Comparison of ENCODE assay signal across 33 cellular contexts in genomic region chr1:175367896-175368295, GRCh38.
"Had no signal": no experiment of that assay in that cellular context is flagged by ENCODE, and none has a peak within 500 bp of the region (broad histone marks: within the 10 kb centered on the region; RNA-seq: fewer than 3 reads in every experiment).

No MANE protein-coding gene starts in this region.

- H3K9me3 ChIP-seq: adrenal gland, ascending aorta, body of pancreas, breast epithelium had no signal

- H3K4me3 ChIP-seq: adrenal gland, ascending aorta, body of pancreas, breast epithelium, cardiac muscle cell had no signal

- H3K27ac ChIP-seq: adrenal gland, ascending aorta, body of pancreas, brain microvascular endothelial cell, breast epithelium, cardiac muscle cell had no signal

- DNase-seq: activated effector memory CD4-positive, alpha-beta T cell treated with anti-CD3 and anti-CD28 coated beads, Interleukin-2, amount 50 U/mL, for 16 hours; activated effector memory CD4-positive, alpha-beta T cell treated with Interleukin-2 at 50 U/mL for 16 hours; activated gamma-delta T cell; activated gamma-delta T cell treated with Interleukin-2 at 50 U/mL for 16 hours; activated naive CD4-positive, alpha-beta T cell; activated naive CD4-positive, alpha-beta T cell treated with anti-CD3 and anti-CD28 coated beads for 36 hours; activated naive CD4-positive, alpha-beta T cell treated with anti-CD3 and anti-CD28 coated beads, Interleukin-2, amount 10 ng/mL, durations not matched to agents 7 days and 5 days; activated naive CD4-positive, alpha-beta T cell treated with anti-CD3 and anti-CD28 coated beads, Interleukin-2, amount 50 U/mL, for 16 hours; activated naive CD4-positive, alpha-beta T cell treated with Interleukin-2 at 50 U/mL for 16 hours; activated naive CD8-positive, alpha-beta T cell treated with anti-CD3 and anti-CD28 coated beads for 36 hours; activated naive CD8-positive, alpha-beta T cell treated with anti-CD3 and anti-CD28 coated beads, Interleukin-2, amount 10 ng/mL, durations not matched to agents 7 days and 5 days; activated naive CD8-positive, alpha-beta T cell treated with anti-CD3 and anti-CD28 coated beads, Interleukin-2, amount 50 U/mL, for 24 hours; activated T-cell treated with anti-CD3 and anti-CD28 coated beads for 4 hours; activated T-cell treated with anti-CD3 and anti-CD28 coated beads, Interleukin-2, amount 50 U/mL, for 1 hour; activated T-cell treated with anti-CD3 and anti-CD28 coated beads, Interleukin-2, amount 50 U/mL, for 24 hours; activated T-cell treated with anti-CD3 and anti-CD28 coated beads, Interleukin-2, amount 50 U/mL, for 4 hours; activated T-cell treated with anti-CD3 and anti-CD28 coated beads, Interleukin-2, amount 50 U/mL, for 48 hours; activated T-cell treated with anti-CD3 and anti-CD28 coated beads, Interleukin-2, amount 50 U/mL, for 72 hours; adrenal gland; amniotic stem cell; amygdala; anterior cingulate cortex; aorta; body of pancreas; brain microvascular endothelial cell; caudate nucleus; central memory CD4-positive, alpha-beta T cell; cerebellar nuclear complex had no signal

- H3K36me3 ChIP-seq: adrenal gland, ascending aorta, brain microvascular endothelial cell, breast epithelium, cardiac muscle cell had no signal

- H3K27me3 ChIP-seq: adrenal gland, ascending aorta, body of pancreas, brain microvascular endothelial cell, breast epithelium had no signal

- ATAC-seq: activated naive CD4-positive, alpha-beta T cell treated with anti-CD3 and anti-CD28 coated beads, Interleukin-2, amount 50 U/mL, for 72 hours; activated naive CD8-positive, alpha-beta T cell treated with anti-CD3 and anti-CD28 coated beads, Interleukin-2, amount 50 U/mL, for 24 hours; activated T-cell treated with anti-CD3 and anti-CD28 coated beads, Interleukin-2, amount 50 U/mL, for 4 hours; activated T-cell treated with anti-CD3 and anti-CD28 coated beads, Interleukin-2, amount 50 U/mL, for 72 hours; activated T-helper 17 cell treated with anti-CD3 and anti-CD28 coated beads, Interleukin-2, amount 50 U/mL, for 72 hours; body of pancreas had no signal

- H3K4me1 ChIP-seq: adrenal gland, ascending aorta, body of pancreas, breast epithelium had no signal
